10 cellular contexts compared by ENCODE assay signal in genomic region chr15:55823191-55823670, GRCh38.
DNase-seq lines count a peak whose midpoint lies in the region; ATAC-seq, FAIRE-seq and TF ChIP-seq lines count a peak whose summit lies in the region.
"Had no signal": no experiment of that assay in that cellular context is flagged by ENCODE, and none has a peak within 500 bp of the region (broad histone marks: within the 10 kb centered on the region; RNA-seq: fewer than 3 reads in every experiment).

No MANE protein-coding gene starts in this region.

- H3K27ac ChIP-seq in mesenchymal stem cell (ENCODE audit: low read length, poor library complexity, severe bottlenecking): no peak overlapping the region

- 0% methylated on average over 3 of the region's 3 CpGs for WGBS in mesenchymal stem cell

- CTCF ChIA-PET in GM10248 (lab: Yijun Ruan, JAX): no interaction called here

- no peaks in the 10 kb centered on the region for H3K79me1 ChIP-seq in mesenchymal stem cell (replicated peaks; ENCODE audit: low read length, poor library complexity, severe bottlenecking)

- no peak overlapping the region for H3K4ac ChIP-seq in mesenchymal stem cell (ENCODE audit: low read depth in 1 of 2, low read length in 2 of 2)

- H3K27me3 ChIP-seq in bronchial epithelial cell (ENCODE audit: control insufficient read depth, insufficient read depth, low read length) (no peaks in the 10 kb centered on the region), mesenchymal stem cell (ENCODE audit: control insufficient read depth in 1 of 2, insufficient read depth in 1 of 2, low read length in 2 of 2) (no peaks in the 10 kb centered on the region)

- H2BK120ac ChIP-seq in mesenchymal stem cell (ENCODE audit: low read depth, low read length): no peak overlapping the region

- H4K8ac ChIP-seq in mesenchymal stem cell (ENCODE audit: low read length): no peak overlapping the region

- H3K4me3 ChIP-seq in LNCaP clone FGC (ENCODE audit: low read depth, low read length): no peak overlapping the region
- H3K4me3 ChIP-seq in bronchial epithelial cell (ENCODE audit: low read depth, low read length): no peak overlapping the region
- peak overlapping the region in 1 of 2 experiments; percentile 3 for H3K4me3 ChIP-seq in mesenchymal stem cell (ENCODE audit: insufficient read depth in 1 of 2, low read depth in 1 of 2, low read length in 2 of 2)

- FAIRE-seq in bronchial epithelial cell (lab: Jason Lieb, UNC): no peak

- H3K14ac ChIP-seq in mesenchymal stem cell (ENCODE audit: low read length in 2 of 2): no peak overlapping the region

- TF ChIP-seq CTCF in LNCaP clone FGC (IDR thresholded peaks at IDR 0.05; ENCODE audit: control insufficient read depth, extremely low read depth, insufficient read depth) (no peak), bronchial epithelial cell (IDR thresholded peaks at IDR 0.05; ENCODE audit: insufficient read depth, low read length, severe bottlenecking) (no peak), GM10248 (IDR thresholded peaks at IDR 0.05; ENCODE audit: control extremely low read depth, extremely low read depth, low read depth, missing control alignments) (no peak)

- DNase-seq in AG08395 (ENCODE audit: low spot score) (peak; percentile 22), LNCaP clone FGC (ENCODE audit: low read depth) (peak; percentile 7), bronchial epithelial cell (ENCODE audit: low read depth) (peak; percentile 12), mesenchymal stem cell (peak; percentile 88), GM10248 (ENCODE audit: extremely low spot score) (no peak), GOT3 (lab: John Stamatoyannopoulos, UW) (no peak)
- DNase-seq: CD8-positive, alpha-beta memory T cell had no signal

- H2AFZ ChIP-seq in mesenchymal stem cell (ENCODE audit: low read depth, low read length): no peak overlapping the region

- peak overlapping the region; percentile 23 for H3K9ac ChIP-seq in mesenchymal stem cell (ENCODE audit: low read length)

- POLR2A ChIA-PET in GM10248 (lab: Yijun Ruan, JAX): no interaction called here

- H2BK12ac ChIP-seq in mesenchymal stem cell (ENCODE audit: low read length in 2 of 2): no peak overlapping the region

- H2BK5ac ChIP-seq in mesenchymal stem cell (ENCODE audit: low read depth, low read length, poor library complexity, severe bottlenecking): no peak overlapping the region

- H4K91ac ChIP-seq in mesenchymal stem cell (ENCODE audit: low read length): no peak overlapping the region

- H2BK15ac ChIP-seq in mesenchymal stem cell (ENCODE audit: low read depth, poor library complexity, severe bottlenecking): no peak overlapping the region

- ATAC-seq in HG03457 (IDR thresholded peaks at IDR 0.05; ENCODE audit: unreplicated experiment) (no peak), GM21529 (IDR thresholded peaks at IDR 0.05; ENCODE audit: unreplicated experiment) (no peak)
- ATAC-seq: activated T-helper 17 cell treated with anti-CD3 and anti-CD28 coated beads, Interleukin-2, amount 50 U/mL, for 72 hours had no signal

- H3K4me2 ChIP-seq in mesenchymal stem cell (ENCODE audit: low read length, poor library complexity, severe bottlenecking): no peak overlapping the region

- H2AK5ac ChIP-seq in mesenchymal stem cell (ENCODE audit: low read length, severe bottlenecking): no peak overlapping the region

- H3K23ac ChIP-seq in mesenchymal stem cell (ENCODE audit: low read length in 2 of 2): no peak overlapping the region

- H3K4me1 ChIP-seq in mesenchymal stem cell (ENCODE audit: control insufficient read depth, insufficient read depth, low read depth, low read length): no peaks in the 10 kb centered on the region

- H3K36me3 ChIP-seq in bronchial epithelial cell (ENCODE audit: control insufficient read depth, insufficient read depth, low read length): no peaks in the 10 kb centered on the region
- peaks cover 0 to 4% of the 10 kb centered on the region in 2 experiments for H3K36me3 ChIP-seq in mesenchymal stem cell (ENCODE audit: control insufficient read depth in 1 of 2, insufficient read depth in 2 of 2, low read depth in 1 of 2, low read length in 2 of 2)

- no peaks in the 10 kb centered on the region for H3K9me3 ChIP-seq in mesenchymal stem cell (ENCODE audit: control insufficient read depth, low read length)

- H3K18ac ChIP-seq in mesenchymal stem cell (ENCODE audit: low read depth in 1 of 2, low read length in 2 of 2): no peak overlapping the region

Comparison
In these comparisons a context has a peak if more than half of its experiments do, and no peak if none do; other contexts are left out.
1. DNase-seq: peak in AG08395 (single experiment), LNCaP clone FGC (single experiment), bronchial epithelial cell (single experiment) and mesenchymal stem cell (single experiment); none in GM10248 (single experiment) and GOT3 (single experiment).